24 cellular contexts compared by ENCODE assay signal in the genomic region with DNA sequence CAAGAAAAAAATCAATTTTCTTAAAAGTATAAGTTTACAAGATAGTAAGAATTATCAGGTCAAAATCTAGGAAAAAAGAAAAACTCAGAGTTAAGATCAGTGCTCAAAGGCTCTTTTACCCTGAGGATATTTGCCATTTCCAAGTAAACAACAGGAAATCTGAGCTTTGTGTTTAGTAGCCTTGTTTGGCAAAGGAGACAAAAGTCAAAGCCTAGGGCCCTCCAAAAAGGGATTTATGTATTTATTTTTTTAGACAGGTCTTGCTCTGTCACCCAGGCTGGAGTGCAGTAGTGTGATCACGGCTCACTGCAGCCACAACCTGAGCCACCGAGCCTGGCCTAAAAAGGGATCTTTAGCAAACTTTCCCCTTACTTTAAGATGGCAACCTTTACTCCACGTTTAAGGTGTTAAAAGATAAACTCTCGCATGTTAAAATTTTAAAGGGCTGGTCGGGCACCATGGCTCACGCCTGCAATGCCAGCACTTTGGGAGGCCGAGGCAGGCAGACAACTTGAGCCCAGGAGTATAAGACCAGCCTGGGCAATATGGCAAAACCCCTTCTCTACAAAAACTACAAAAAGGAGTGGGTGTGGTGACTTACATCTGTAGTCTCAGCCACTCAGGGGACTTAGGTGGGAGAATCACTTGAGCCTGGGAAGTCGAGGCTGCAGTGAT. TPM values are rescaled to one million over a fixed set of nuclear protein-coding genes. Genes with fewer than 3 reads are reported as not detected.
"Had no signal": no experiment of that assay in that cellular context is flagged by ENCODE, and none has a peak within 500 bp of the region (broad histone marks: within the 10 kb centered on the region; RNA-seq: fewer than 3 reads in every experiment).

No MANE protein-coding gene starts in this region.

- DNase-seq: activated CD4-positive, alpha-beta T cell treated with anti-CD3 and anti-CD28 coated beads, Interleukin-2, amount 10 ng/mL, durations not matched to agents 24 days and 14 days; activated CD4-positive, CD25-positive, alpha-beta regulatory T cell; activated CD8-positive, alpha-beta T cell treated with anti-CD3 and anti-CD28 coated beads, Interleukin-2, amount 10 ng/mL, durations not matched to agents 7 days and 5 days; activated naive CD4-positive, alpha-beta T cell treated with anti-CD3 and anti-CD28 coated beads for 36 hours; activated naive CD8-positive, alpha-beta T cell treated with anti-CD3 and anti-CD28 coated beads, Interleukin-2, amount 50 U/mL, for 24 hours; activated T-cell treated with anti-CD3 and anti-CD28 coated beads, Interleukin-2, amount 50 U/mL, for 24 hours; aorta; brain microvascular endothelial cell; central memory CD4-positive, alpha-beta T cell; colonic mucosa; endodermal cell; foreskin melanocyte; kidney glomerular epithelial cell; left ventricle myocardium superior; mucosa of descending colon; naive thymus-derived CD4-positive, alpha-beta T cell; pancreas; sigmoid colon; stimulated activated CD8-positive, alpha-beta memory T cell treated with anti-CD3 and anti-CD28 coated beads, Interleukin-4, amount 100 ng/mL, for 48 hours; stimulated activated naive CD8-positive, alpha-beta T cell treated with anti-CD3 and anti-CD28 coated beads, Interleukin-15, Interleukin-2, amounts not matched to agents 100 U/mL and 50 U/mL, for 24 hours; T-cell; T-helper 9 cell; transverse colon had no signal

- H3K27me3 ChIP-seq: brain microvascular endothelial cell, colonic mucosa, sigmoid colon, transverse colon, vagina had no signal

- H3K9me3 ChIP-seq: colonic mucosa, mucosa of descending colon, pancreas, sigmoid colon, transverse colon, vagina had no signal

- FAIRE-seq: pancreas had no signal

- H3K4me3 ChIP-seq: colonic mucosa, mucosa of descending colon, pancreas, sigmoid colon, transverse colon, vagina had no signal

- H3K4me1 ChIP-seq: colonic mucosa, pancreas, sigmoid colon, transverse colon, vagina had no signal

- H3K36me3 ChIP-seq: brain microvascular endothelial cell, colonic mucosa, pancreas, sigmoid colon, transverse colon, vagina had no signal

- H3K27ac ChIP-seq: brain microvascular endothelial cell, colonic mucosa, pancreas, sigmoid colon, transverse colon, vagina had no signal

- ATAC-seq: activated CD8-positive, alpha-beta T cell treated with anti-CD3 and anti-CD28 coated beads, Interleukin-2, amount 10 ng/mL, durations not matched to agents 7 days and 5 days; activated naive CD8-positive, alpha-beta T cell treated with anti-CD3 and anti-CD28 coated beads, Interleukin-2, amount 50 U/mL, for 24 hours; left ventricle myocardium superior; mucosa of descending colon; naive thymus-derived CD4-positive, alpha-beta T cell; pancreas; stimulated activated naive CD8-positive, alpha-beta T cell treated with anti-CD3 and anti-CD28 coated beads, Interleukin-15, Interleukin-2, amounts not matched to agents 100 U/mL and 50 U/mL, for 24 hours; T-cell had no signal

RNA-seq across cellular contexts. Expression of gene OPHN1, which starts 21.3 kb away (rescaled TPM):
- total RNA-seq: activated naive CD4-positive, alpha-beta T cell treated with anti-CD3 and anti-CD28 coated beads for 36 hours had no signal
- polyA plus RNA-seq: naive thymus-derived CD4-positive, alpha-beta T cell had no signal
